In the genomic region with DNA sequence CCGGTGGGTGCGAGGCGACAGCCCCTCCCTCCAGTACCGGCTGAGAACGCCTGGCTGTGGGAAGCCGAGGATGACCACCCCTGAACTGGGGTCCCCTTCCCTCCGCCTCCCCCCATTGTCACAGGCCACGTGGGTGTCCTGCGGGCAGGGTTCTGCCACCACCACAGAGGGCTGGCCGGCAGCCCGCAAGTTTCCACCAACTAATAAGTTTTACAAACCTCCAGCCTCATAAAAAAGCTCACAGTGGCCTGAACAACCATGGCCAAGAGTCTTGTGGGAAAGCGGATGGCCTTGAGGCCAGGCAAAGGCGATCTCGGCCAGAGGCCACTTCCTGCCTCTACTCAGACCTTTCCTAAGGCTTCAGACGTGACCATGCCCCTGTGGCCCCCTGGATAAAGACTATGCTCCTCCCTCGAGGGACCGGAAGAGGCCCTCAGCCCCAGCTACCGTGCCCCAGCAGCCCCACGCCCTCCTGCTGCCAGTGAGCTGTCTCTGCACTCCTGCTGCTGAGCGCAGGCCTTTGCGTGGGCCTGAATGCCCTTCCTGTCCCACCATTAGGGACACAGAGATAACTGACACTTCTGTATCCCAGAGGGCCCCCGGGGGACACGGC, we compare ENCODE assay signal across 12 cellular contexts. TPM values are rescaled to one million over a fixed set of nuclear protein-coding genes. Genes with fewer than 3 reads are reported as not detected.
DNase-seq lines count a peak whose midpoint lies in the region; ATAC-seq and TF ChIP-seq lines count a peak whose summit lies in the region.
"Had no signal": no experiment of that assay in that cellular context is flagged by ENCODE, and none has a peak within 500 bp of the region (broad histone marks: within the 10 kb centered on the region; RNA-seq: fewer than 3 reads in every experiment).

No MANE protein-coding gene starts in this region.

- H3K4me1 ChIP-seq in heart left ventricle (peaks cover 0 to 62% (median 35%) of the 10 kb centered on the region in 12 donors), gastrocnemius medialis (peaks cover 15 to 24% of the 10 kb centered on the region in 2 donors)

- H3K4me3 ChIP-seq in heart left ventricle (no peak overlapping the region), gastrocnemius medialis (no peak overlapping the region)

- no peak overlapping the region for H3K4me3 Mint-ChIP-seq in activated T-cell treated with anti-CD3 and anti-CD28 coated beads, Interleukin-2, amount 50 U/mL, for 24 hours
- H3K4me3 Mint-ChIP-seq: activated B cell treated with CpG ODN at 0.5 μM for 24 hours; CD4-positive, CD25-positive, alpha-beta regulatory T cell had no signal

- peak in 3 of 4 donors; percentile 9 to 16 (median 9) for ATAC-seq in heart left ventricle
- no peak for ATAC-seq in gastrocnemius medialis
- ATAC-seq in HG02610 (IDR thresholded peaks at IDR 0.05; ENCODE audit: unreplicated experiment), result no peak
- ATAC-seq in HG03175 (IDR thresholded peaks at IDR 0.05; ENCODE audit: unreplicated experiment), result no peak

- intact Hi-C loops in heart left ventricle (cut with DNase I) (no loop called here), gastrocnemius medialis (cut with DNase I; ENCODE audit: low total_unique reads) (no loop called here)

- H3K9me3 ChIP-seq in heart left ventricle (no peaks in the 10 kb centered on the region), gastrocnemius medialis (no peaks in the 10 kb centered on the region)

- TF ChIP-seq CTCF in heart left ventricle (IDR thresholded peaks at IDR 0.05), result no peak
- no peak for TF ChIP-seq CTCF in gastrocnemius medialis (IDR thresholded peaks at IDR 0.05 in 4 of 5, conservative IDR thresholded peaks at IDR 0.05 in 1 of 5)

- no peaks in the 10 kb centered on the region for H3K36me3 Mint-ChIP-seq in activated T-cell treated with anti-CD3 and anti-CD28 coated beads, Interleukin-2, amount 50 U/mL, for 24 hours (ENCODE audit: low read depth)
- H3K36me3 Mint-ChIP-seq: CD4-positive, CD25-positive, alpha-beta regulatory T cell had no signal

- H3K4me1 Mint-ChIP-seq in activated T-cell treated with anti-CD3 and anti-CD28 coated beads, Interleukin-2, amount 50 U/mL, for 24 hours (ENCODE audit: low read depth), result no peaks in the 10 kb centered on the region
- H3K4me1 Mint-ChIP-seq: activated B cell treated with CpG ODN at 0.5 μM for 24 hours had no signal

- no peaks in the 10 kb centered on the region for H3K36me3 ChIP-seq in heart left ventricle
- H3K36me3 ChIP-seq in gastrocnemius medialis, result no peaks in the 10 kb centered on the region

- H3K27me3 Mint-ChIP-seq in activated T-cell treated with anti-CD3 and anti-CD28 coated beads, Interleukin-2, amount 50 U/mL, for 24 hours, result peaks cover 6% of the 10 kb centered on the region

- H3K27ac ChIP-seq in heart left ventricle, result peak overlapping the region; percentile 10 to 92 (median 72)
- peak overlapping the region; percentile 18 to 57 (median 36) for H3K27ac ChIP-seq in gastrocnemius medialis

- no peaks in the 10 kb centered on the region for H3K9me3 Mint-ChIP-seq in activated T-cell treated with anti-CD3 and anti-CD28 coated beads, Interleukin-2, amount 50 U/mL, for 24 hours
- H3K9me3 Mint-ChIP-seq: activated B cell treated with CpG ODN at 0.5 μM for 24 hours; CD4-positive, CD25-positive, alpha-beta regulatory T cell had no signal

- in situ Hi-C loops in gastrocnemius medialis (cut with MboI; ENCODE audit: low sequenced_read_pairs in 4 of 4), result no loop called here

- WGBS in heart left ventricle, 4 donors, result 20 to 65% (median 62%) methylated on average over 1 to 23 of the region's 23 CpGs

- H3K27me3 ChIP-seq in heart left ventricle (peaks cover 0 to 3% (median 0%) of the 10 kb centered on the region in 9 donors), gastrocnemius medialis (peaks cover 0 to 4% (median 0%) of the 10 kb centered on the region in 3 donors)

- no peak overlapping the region for H3K27ac Mint-ChIP-seq in activated T-cell treated with anti-CD3 and anti-CD28 coated beads, Interleukin-2, amount 50 U/mL, for 24 hours
- H3K27ac Mint-ChIP-seq: activated B cell treated with CpG ODN at 0.5 μM for 24 hours had no signal

- TF ChIP-seq POLR2A in heart left ventricle (IDR thresholded peaks at IDR 0.05), result no peak
- no peak for TF ChIP-seq POLR2A in gastrocnemius medialis (IDR thresholded peaks at IDR 0.05)

- DNase-seq in Daoy (ENCODE audit: low read depth), result peak; percentile 70
- peak; percentile 19 for DNase-seq in SKM-1 (lab: John Stamatoyannopoulos, UW; ENCODE audit: unreplicated experiment)
- peak in 3 of 5 donors; percentile 35 to 52 (median 42) for DNase-seq in heart left ventricle
- DNase-seq in gastrocnemius medialis, result no peak
- DNase-seq in activated T-cell treated with anti-CD3 and anti-CD28 coated beads, Interleukin-2, amount 50 U/mL, for 24 hours, result no peak
- no peak for DNase-seq in NCI-H510A (lab: John Stamatoyannopoulos, UW)
- DNase-seq: activated B cell treated with CpG ODN at 0.5 μM for 24 hours; CD4-positive, CD25-positive, alpha-beta regulatory T cell; NCI-H187 treated with DMSO at 0.1 percent for 48 hours; stimulated activated CD4-positive, alpha-beta T cell treated with anti-CD3 and anti-CD28 coated beads, Interleukin-4, amount 100 ng/mL, for 1 hour had no signal

RNA-seq across cellular contexts. Expression of a gene that starts 46.1 kb away (rescaled TPM):
- 0.06 TPM in 1 of 2 replicates, not detected in the other for total RNA-seq in Daoy (2014; rRNA removed; shearing (Covaris generic))
- 10 to 100 TPM in 5 of 9 donors, 1 to 10 TPM in 4; 1.4 to 52.4 (median 10.2) TPM for total RNA-seq in heart left ventricle
- polyA plus RNA-seq in heart left ventricle, result 1 to 10 TPM; 3.7 to 6.4 TPM
- total RNA-seq in gastrocnemius medialis, result 1 to 10 TPM in 3 of 4 donors, under 1 TPM in 1; 0.53 to 5.1 (median 3.5) TPM
- total RNA-seq: activated B cell treated with CpG ODN at 0.5 μM for 24 hours; CD4-positive, CD25-positive, alpha-beta regulatory T cell had no signal
- polyA plus RNA-seq: CD4-positive, CD25-positive, alpha-beta regulatory T cell had no signal

Comparison
In these comparisons a context has a peak if more than half of its experiments do, and no peak if none do; other contexts are left out.
1. DNase-seq: peak in Daoy (single experiment), SKM-1 (single experiment) and heart left ventricle (3 of 5); none in gastrocnemius medialis (0 of 2), activated T-cell treated with anti-CD3 and anti-CD28 coated beads, Interleukin-2, amount 50 U/mL, for 24 hours (single experiment) and NCI-H510A (single experiment).
2. ATAC-seq: peak in heart left ventricle (3 of 4); none in gastrocnemius medialis (0 of 2), HG02610 (single experiment) and HG03175 (single experiment).